ENCODE assay signal across 1 cellular context in genomic region chr1:95013948-95014574, GRCh38.
TF ChIP-seq lines count a peak whose summit lies in the region.

No MANE protein-coding gene starts in this region.

TF ChIP-seq in A549, 52 proteins besides CTCF, POLR2A, EP300 and RAD21 (continued from another document):
- no peak for TF ChIP-seq PBX3 (IDR thresholded peaks at IDR 0.05)
- no peak for TF ChIP-seq TP53 (CRISPR knock-in tag; IDR thresholded peaks at IDR 0.05)
- TF ChIP-seq GATA3 (IDR thresholded peaks at IDR 0.05; ENCODE audit: borderline replicate concordance), result no peak
- no peak for TF ChIP-seq NFE2L2 (conservative IDR thresholded peaks at IDR 0.05; ENCODE audit: low read length)
- TF ChIP-seq, protein P1, sequence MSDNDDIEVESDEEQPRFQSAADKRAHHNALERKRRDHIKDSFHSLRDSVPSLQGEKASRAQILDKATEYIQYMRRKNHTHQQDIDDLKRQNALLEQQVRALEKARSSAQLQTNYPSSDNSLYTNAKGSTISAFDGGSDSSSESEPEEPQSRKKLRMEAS (IDR thresholded peaks at IDR 0.05), result no peak
- no peak for TF ChIP-seq HMGXB4 (CRISPR knock-in tag; IDR thresholded peaks at IDR 0.05; ENCODE audit: borderline replicate concordance)
- no peak for TF ChIP-seq RFX5 (IDR thresholded peaks at IDR 0.05)
